In genomic region chr22:29786026-29786425, GRCh38 we compare ENCODE assay signal across 21 cellular contexts.
"Had no signal": no experiment of that assay in that cellular context is flagged by ENCODE, and none has a peak within 500 bp of the region (broad histone marks: within the 10 kb centered on the region; RNA-seq: fewer than 3 reads in every experiment).

No MANE protein-coding gene starts in this region.

- DNase-seq: activated CD4-positive, alpha-beta T cell treated with anti-CD3 and anti-CD28 coated beads, Interleukin-2, amount 10 ng/mL, durations not matched to agents 7 days and 5 days; activated CD8-positive, alpha-beta memory T cell treated with anti-CD3 and anti-CD28 coated beads, Interleukin-2, amount 50 U/mL, for 4 hours; activated effector memory CD4-positive, alpha-beta T cell treated with anti-CD3 and anti-CD28 coated beads, Interleukin-2, amount 50 U/mL, for 16 hours; activated naive CD4-positive, alpha-beta T cell treated with anti-CD3 and anti-CD28 coated beads, Interleukin-2, amount 50 U/mL, for 16 hours; activated T-cell treated with anti-CD3 and anti-CD28 coated beads, Interleukin-2, amount 50 U/mL, for 72 hours; aorta; cerebellar nuclear complex; cortex of kidney; gastrocnemius medialis; head of caudate nucleus; kidney glomerular epithelial cell; left ventricle myocardium inferior; mammary epithelial cell; stimulated activated CD4-positive, alpha-beta T cell treated with anti-CD3 and anti-CD28 coated beads, Interleukin-15, amount 100 ng/mL, for 24 hours; stimulated activated CD4-positive, alpha-beta T cell treated with anti-CD3 and anti-CD28 coated beads, Interleukin-4, amount 100 ng/mL, for 4 hours had no signal

- H3K9me3 ChIP-seq: gastrocnemius medialis, left ventricle myocardium inferior, prostate gland, right atrium auricular region, thoracic aorta had no signal

- ATAC-seq: activated CD4-positive, CD25-positive, alpha-beta regulatory T cell treated with anti-CD3 and anti-CD28 coated beads, Interleukin-2, amount 50 U/mL, for 24 hours; activated T-cell treated with anti-CD3 and anti-CD28 coated beads, Interleukin-2, amount 50 U/mL, for 72 hours; esophagus mucosa; gastrocnemius medialis; stimulated activated memory B cell treated with anti-CD40 and anti-IgM and Interleukin-4, amounts not matched to agents 10 μg/mL and 1 μg/mL and 100 μg/mL, for 72 hours had no signal

- H3K27me3 Mint-ChIP-seq: activated CD4-positive, alpha-beta T cell treated with anti-CD3 and anti-CD28 coated beads, Interleukin-2, amount 10 ng/mL, durations not matched to agents 7 days and 5 days; stimulated activated memory B cell treated with anti-CD40 and anti-IgM and Interleukin-4, amounts not matched to agents 10 μg/mL and 1 μg/mL and 100 μg/mL, for 72 hours had no signal

- H3K4me1 Mint-ChIP-seq: activated CD4-positive, alpha-beta T cell treated with anti-CD3 and anti-CD28 coated beads, Interleukin-2, amount 10 ng/mL, durations not matched to agents 7 days and 5 days had no signal

- H3K27me3 ChIP-seq: gastrocnemius medialis, right atrium auricular region had no signal

- H3K27ac ChIP-seq: gastrocnemius medialis, right atrium auricular region, thoracic aorta had no signal

- H3K4me3 Mint-ChIP-seq: activated CD4-positive, alpha-beta T cell treated with anti-CD3 and anti-CD28 coated beads, Interleukin-2, amount 10 ng/mL, durations not matched to agents 7 days and 5 days; activated T-cell treated with anti-CD3 and anti-CD28 coated beads, Interleukin-2, amount 50 U/mL, for 72 hours; stimulated activated memory B cell treated with anti-CD40 and anti-IgM and Interleukin-4, amounts not matched to agents 10 μg/mL and 1 μg/mL and 100 μg/mL, for 72 hours had no signal

- H3K9me3 Mint-ChIP-seq: activated CD4-positive, alpha-beta T cell treated with anti-CD3 and anti-CD28 coated beads, Interleukin-2, amount 10 ng/mL, durations not matched to agents 7 days and 5 days; activated T-cell treated with anti-CD3 and anti-CD28 coated beads, Interleukin-2, amount 50 U/mL, for 72 hours; stimulated activated memory B cell treated with anti-CD40 and anti-IgM and Interleukin-4, amounts not matched to agents 10 μg/mL and 1 μg/mL and 100 μg/mL, for 72 hours had no signal

- H3K27ac Mint-ChIP-seq: activated CD4-positive, alpha-beta T cell treated with anti-CD3 and anti-CD28 coated beads, Interleukin-2, amount 10 ng/mL, durations not matched to agents 7 days and 5 days; activated T-cell treated with anti-CD3 and anti-CD28 coated beads, Interleukin-2, amount 50 U/mL, for 72 hours; stimulated activated memory B cell treated with anti-CD40 and anti-IgM and Interleukin-4, amounts not matched to agents 10 μg/mL and 1 μg/mL and 100 μg/mL, for 72 hours had no signal
